In genomic region chr2:202604699-202605098, GRCh38 we compare ENCODE assay signal across 17 cellular contexts. TPM values are rescaled to one million over a fixed set of nuclear protein-coding genes. Genes with fewer than 3 reads are reported as not detected.
DNase-seq lines count a peak whose midpoint lies in the region; ATAC-seq lines count a peak whose summit lies in the region.
"Had no signal": no experiment of that assay in that cellular context is flagged by ENCODE, and none has a peak within 500 bp of the region (broad histone marks: within the 10 kb centered on the region; RNA-seq: fewer than 3 reads in every experiment).

No MANE protein-coding gene starts in this region.

- H3K9me3 Mint-ChIP-seq in activated naive CD4-positive, alpha-beta T cell treated with anti-CD3 and anti-CD28 coated beads, Interleukin-2, amount 50 U/mL, for 24 hours, result no peaks in the 10 kb centered on the region
- peaks cover 1% of the 10 kb centered on the region for H3K9me3 Mint-ChIP-seq in activated naive CD4-positive, alpha-beta T cell treated with anti-CD3 and anti-CD28 coated beads, Interleukin-2, amount 10 ng/mL, durations not matched to agents 7 days and 5 days
- H3K9me3 Mint-ChIP-seq in activated naive CD8-positive, alpha-beta T cell treated with anti-CD3 and anti-CD28 coated beads for 36 hours, result peaks cover 5% of the 10 kb centered on the region
- no peaks in the 10 kb centered on the region for H3K9me3 Mint-ChIP-seq in stimulated activated memory B cell treated with anti-CD40 and anti-IgM and Interleukin-4, amounts not matched to agents 10 μg/mL and 1 μg/mL and 100 μg/mL, for 72 hours
- H3K9me3 Mint-ChIP-seq: CD8-positive, alpha-beta T cell had no signal

- no peaks in the 10 kb centered on the region for H3K27me3 Mint-ChIP-seq in activated naive CD4-positive, alpha-beta T cell treated with anti-CD3 and anti-CD28 coated beads, Interleukin-2, amount 50 U/mL, for 24 hours
- H3K27me3 Mint-ChIP-seq in activated naive CD4-positive, alpha-beta T cell treated with anti-CD3 and anti-CD28 coated beads, Interleukin-2, amount 10 ng/mL, durations not matched to agents 7 days and 5 days, result no peaks in the 10 kb centered on the region
- no peaks in the 10 kb centered on the region for H3K27me3 Mint-ChIP-seq in activated naive CD8-positive, alpha-beta T cell treated with anti-CD3 and anti-CD28 coated beads for 36 hours
- H3K27me3 Mint-ChIP-seq in stimulated activated memory B cell treated with anti-CD40 and anti-IgM and Interleukin-4, amounts not matched to agents 10 μg/mL and 1 μg/mL and 100 μg/mL, for 72 hours, result no peaks in the 10 kb centered on the region

- ATAC-seq in GM18519 (IDR thresholded peaks at IDR 0.05; ENCODE audit: low FRiP score, unreplicated experiment), result peak; percentile 33
- ATAC-seq in stimulated activated memory B cell treated with anti-CD40 and anti-IgM and Interleukin-4, amounts not matched to agents 10 μg/mL and 1 μg/mL and 100 μg/mL, for 72 hours, result no peak
- ATAC-seq in HG03097 (IDR thresholded peaks at IDR 0.05; ENCODE audit: low FRiP score, unreplicated experiment), result no peak
- ATAC-seq: CD8-positive, alpha-beta T cell had no signal

- H3K27ac Mint-ChIP-seq in activated naive CD4-positive, alpha-beta T cell treated with anti-CD3 and anti-CD28 coated beads, Interleukin-2, amount 50 U/mL, for 24 hours, result peak overlapping the region; percentile 90
- no peak overlapping the region for H3K27ac Mint-ChIP-seq in activated naive CD4-positive, alpha-beta T cell treated with anti-CD3 and anti-CD28 coated beads, Interleukin-2, amount 10 ng/mL, durations not matched to agents 7 days and 5 days
- peak overlapping the region; percentile 85 for H3K27ac Mint-ChIP-seq in activated naive CD8-positive, alpha-beta T cell treated with anti-CD3 and anti-CD28 coated beads for 36 hours
- peak overlapping the region; percentile 63 for H3K27ac Mint-ChIP-seq in stimulated activated memory B cell treated with anti-CD40 and anti-IgM and Interleukin-4, amounts not matched to agents 10 μg/mL and 1 μg/mL and 100 μg/mL, for 72 hours
- H3K27ac Mint-ChIP-seq: CD8-positive, alpha-beta T cell had no signal

- CTCF ChIA-PET in activated naive CD4-positive, alpha-beta T cell treated with anti-CD3 and anti-CD28 coated beads, Interleukin-2, amount 10 ng/mL, durations not matched to agents 7 days and 5 days (lab: Charles Lee), result no interaction called here

- no peaks in the 10 kb centered on the region for H3K36me3 Mint-ChIP-seq in activated naive CD4-positive, alpha-beta T cell treated with anti-CD3 and anti-CD28 coated beads, Interleukin-2, amount 50 U/mL, for 24 hours
- H3K36me3 Mint-ChIP-seq in activated naive CD4-positive, alpha-beta T cell treated with anti-CD3 and anti-CD28 coated beads, Interleukin-2, amount 10 ng/mL, durations not matched to agents 7 days and 5 days, result no peaks in the 10 kb centered on the region
- peaks cover 2% of the 10 kb centered on the region for H3K36me3 Mint-ChIP-seq in activated naive CD8-positive, alpha-beta T cell treated with anti-CD3 and anti-CD28 coated beads for 36 hours
- H3K36me3 Mint-ChIP-seq in stimulated activated memory B cell treated with anti-CD40 and anti-IgM and Interleukin-4, amounts not matched to agents 10 μg/mL and 1 μg/mL and 100 μg/mL, for 72 hours, result no peaks in the 10 kb centered on the region
- H3K36me3 Mint-ChIP-seq: CD8-positive, alpha-beta T cell had no signal

- DNase-seq in activated naive CD4-positive, alpha-beta T cell treated with anti-CD3 and anti-CD28 coated beads, Interleukin-2, amount 10 ng/mL, durations not matched to agents 7 days and 5 days, result no peak
- no peak for DNase-seq in activated naive CD8-positive, alpha-beta T cell treated with anti-CD3 and anti-CD28 coated beads for 36 hours
- DNase-seq in SIG-M5 (lab: John Stamatoyannopoulos, UW) (no peak), DMS53 (lab: John Stamatoyannopoulos, UW) (no peak)
- DNase-seq: ACHN; BE2C; CD8-positive, alpha-beta T cell; GF-D8; GM23248; NCI-H1105 treated with DMSO at 0.1 percent for 48 hours; NCI-H1930; NCI-H2171; NCI-H774 had no signal

- H3K4me3 Mint-ChIP-seq in activated naive CD4-positive, alpha-beta T cell treated with anti-CD3 and anti-CD28 coated beads, Interleukin-2, amount 50 U/mL, for 24 hours, result no peak overlapping the region
- H3K4me3 Mint-ChIP-seq in activated naive CD4-positive, alpha-beta T cell treated with anti-CD3 and anti-CD28 coated beads, Interleukin-2, amount 10 ng/mL, durations not matched to agents 7 days and 5 days, result no peak overlapping the region
- H3K4me3 Mint-ChIP-seq in activated naive CD8-positive, alpha-beta T cell treated with anti-CD3 and anti-CD28 coated beads for 36 hours, result no peak overlapping the region
- H3K4me3 Mint-ChIP-seq in stimulated activated memory B cell treated with anti-CD40 and anti-IgM and Interleukin-4, amounts not matched to agents 10 μg/mL and 1 μg/mL and 100 μg/mL, for 72 hours, result no peak overlapping the region
- H3K4me3 Mint-ChIP-seq: CD8-positive, alpha-beta T cell had no signal

- H3K4me1 Mint-ChIP-seq in activated naive CD4-positive, alpha-beta T cell treated with anti-CD3 and anti-CD28 coated beads, Interleukin-2, amount 50 U/mL, for 24 hours, result peaks cover 17% of the 10 kb centered on the region
- H3K4me1 Mint-ChIP-seq in activated naive CD4-positive, alpha-beta T cell treated with anti-CD3 and anti-CD28 coated beads, Interleukin-2, amount 10 ng/mL, durations not matched to agents 7 days and 5 days, result no peaks in the 10 kb centered on the region
- peaks cover 15% of the 10 kb centered on the region for H3K4me1 Mint-ChIP-seq in activated naive CD8-positive, alpha-beta T cell treated with anti-CD3 and anti-CD28 coated beads for 36 hours
- H3K4me1 Mint-ChIP-seq in stimulated activated memory B cell treated with anti-CD40 and anti-IgM and Interleukin-4, amounts not matched to agents 10 μg/mL and 1 μg/mL and 100 μg/mL, for 72 hours, result peaks cover 26% of the 10 kb centered on the region

RNA-seq across cellular contexts. Expression of gene FAM117B, which starts 30.1 kb away (rescaled TPM):
- total RNA-seq in activated naive CD8-positive, alpha-beta T cell treated with anti-CD3 and anti-CD28 coated beads for 36 hours, result 10 to 100 TPM; 23.4 to 25.0 TPM
